1 cellular context compared by ENCODE assay signal in the genomic region with DNA sequence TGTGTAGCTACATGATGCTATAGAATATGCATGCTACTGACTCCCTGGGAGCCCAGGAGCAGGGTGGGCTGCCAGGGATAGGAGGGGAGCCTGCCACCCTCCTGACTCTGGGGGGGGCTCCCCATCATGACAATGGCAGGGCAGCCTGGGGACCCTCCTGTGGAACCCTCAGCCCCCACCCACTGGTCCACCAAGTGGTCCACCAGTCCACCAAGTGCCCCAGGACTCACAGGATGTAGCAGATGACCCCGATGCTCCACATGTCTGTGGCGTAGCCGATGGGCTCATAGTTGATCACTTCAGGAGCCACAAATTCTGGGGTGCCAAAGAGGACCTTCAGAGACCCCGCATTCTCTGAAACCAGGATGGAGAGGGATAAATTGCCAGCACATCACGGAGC.
TF ChIP-seq lines count a peak whose summit lies in the region.

No MANE protein-coding gene starts in this region.

TF ChIP-seq in H1, 55 proteins besides CTCF, POLR2A, EP300 and RAD21:
- no peak for TF ChIP-seq NANOG (IDR thresholded peaks at IDR 0.05; ENCODE audit: insufficient read depth, low read depth, low read length, poor library complexity, severe bottlenecking)
- no peak for TF ChIP-seq SRF (IDR thresholded peaks at IDR 0.05; ENCODE audit: low read depth, low read length)
